8 cellular contexts compared by ENCODE assay signal in genomic region chr9:135797507-135798302, GRCh38.
DNase-seq lines count a peak whose midpoint lies in the region; ATAC-seq lines count a peak whose summit lies in the region.

No MANE protein-coding gene starts in this region.

- H3K4me1 Mint-ChIP-seq in activated naive CD4-positive, alpha-beta T cell treated with anti-CD3 and anti-CD28 coated beads, Interleukin-2, amount 10 ng/mL, durations not matched to agents 7 days and 5 days, result no peaks in the 10 kb centered on the region
- peaks cover 0 to 5% (median 2%) of the 10 kb centered on the region in 4 donors for H3K4me1 Mint-ChIP-seq in naive thymus-derived CD8-positive, alpha-beta T cell
- H3K4me1 Mint-ChIP-seq in activated T-helper 2 cell treated with anti-CD3 and anti-CD28 coated beads, Interferon-gamma antibody, Interleukin-2, Interleukin-4, amounts not matched to agents 10 μg/mL and 5 μg/mL and 100 μg/mL, durations not matched to agents 14 hours and 24 hours and 36 hours (ENCODE audit: low read depth), result no peaks in the 10 kb centered on the region

- CTCF ChIA-PET in activated naive CD4-positive, alpha-beta T cell treated with anti-CD3 and anti-CD28 coated beads, Interleukin-2, amount 10 ng/mL, durations not matched to agents 7 days and 5 days (lab: Charles Lee), result interaction anchor here (0.7 kb wide), 1 partner anchor 787 kb away, joined by 3 read pairs; no protein-coding TSS in a partner anchor

- H3K9me3 Mint-ChIP-seq in activated naive CD4-positive, alpha-beta T cell treated with anti-CD3 and anti-CD28 coated beads, Interleukin-2, amount 10 ng/mL, durations not matched to agents 7 days and 5 days, result no peaks in the 10 kb centered on the region
- H3K9me3 Mint-ChIP-seq in naive thymus-derived CD8-positive, alpha-beta T cell, result no peaks in the 10 kb centered on the region
- no peaks in the 10 kb centered on the region for H3K9me3 Mint-ChIP-seq in activated T-helper 2 cell treated with anti-CD3 and anti-CD28 coated beads, Interferon-gamma antibody, Interleukin-2, Interleukin-4, amounts not matched to agents 10 μg/mL and 5 μg/mL and 100 μg/mL, durations not matched to agents 14 hours and 24 hours and 36 hours

- POLR2A ChIA-PET in naive thymus-derived CD8-positive, alpha-beta T cell (lab: Charles Lee), result no interaction called here

- peak; percentile 61 for DNase-seq in activated CD4-positive, alpha-beta T cell treated with anti-CD3 and anti-CD28 coated beads for 48 hours
- no peak for DNase-seq in activated CD4-positive, alpha-beta T cell treated with anti-CD3 and anti-CD28 coated beads for 1 hour
- DNase-seq in NCI-H2171 treated with DMSO at 0.1 percent for 48 hours (lab: John Stamatoyannopoulos, UW) (peak; percentile 47), left cardiac atrium (peak; percentile 61)
- peak; percentile 56 for DNase-seq in activated naive CD4-positive, alpha-beta T cell treated with anti-CD3 and anti-CD28 coated beads, Interleukin-2, amount 10 ng/mL, durations not matched to agents 7 days and 5 days
- peak; percentile 5 to 32 for DNase-seq in stimulated activated CD4-positive, alpha-beta T cell treated with anti-CD3 and anti-CD28 coated beads, Interleukin-15, amount 100 ng/mL, for 48 hours (ENCODE audit: low read depth in 2 of 2)
- no peak for DNase-seq in naive thymus-derived CD8-positive, alpha-beta T cell
- no peak for DNase-seq in activated T-helper 2 cell treated with anti-CD3 and anti-CD28 coated beads, Interferon-gamma antibody, Interleukin-2, Interleukin-4, amounts not matched to agents 10 μg/mL and 5 μg/mL and 100 μg/mL, durations not matched to agents 14 hours and 24 hours and 36 hours (ENCODE audit: low spot score)

- H3K27me3 Mint-ChIP-seq in activated naive CD4-positive, alpha-beta T cell treated with anti-CD3 and anti-CD28 coated beads, Interleukin-2, amount 10 ng/mL, durations not matched to agents 7 days and 5 days, result no peaks in the 10 kb centered on the region
- peaks cover 0 to 11% (median 0%) of the 10 kb centered on the region in 5 donors for H3K27me3 Mint-ChIP-seq in naive thymus-derived CD8-positive, alpha-beta T cell
- H3K27me3 Mint-ChIP-seq in activated T-helper 2 cell treated with anti-CD3 and anti-CD28 coated beads, Interferon-gamma antibody, Interleukin-2, Interleukin-4, amounts not matched to agents 10 μg/mL and 5 μg/mL and 100 μg/mL, durations not matched to agents 14 hours and 24 hours and 36 hours (ENCODE audit: low read depth), result no peaks in the 10 kb centered on the region

- no peaks in the 10 kb centered on the region for H3K36me3 Mint-ChIP-seq in activated naive CD4-positive, alpha-beta T cell treated with anti-CD3 and anti-CD28 coated beads, Interleukin-2, amount 10 ng/mL, durations not matched to agents 7 days and 5 days
- H3K36me3 Mint-ChIP-seq in naive thymus-derived CD8-positive, alpha-beta T cell, result no peaks in the 10 kb centered on the region
- no peaks in the 10 kb centered on the region for H3K36me3 Mint-ChIP-seq in activated T-helper 2 cell treated with anti-CD3 and anti-CD28 coated beads, Interferon-gamma antibody, Interleukin-2, Interleukin-4, amounts not matched to agents 10 μg/mL and 5 μg/mL and 100 μg/mL, durations not matched to agents 14 hours and 24 hours and 36 hours (ENCODE audit: low read depth)

- H3K27ac Mint-ChIP-seq in activated naive CD4-positive, alpha-beta T cell treated with anti-CD3 and anti-CD28 coated beads, Interleukin-2, amount 10 ng/mL, durations not matched to agents 7 days and 5 days, result peak overlapping the region; percentile 37
- H3K27ac Mint-ChIP-seq in naive thymus-derived CD8-positive, alpha-beta T cell, result peak overlapping the region in 2 of 10 donors; percentile 11 to 33
- H3K27ac Mint-ChIP-seq in activated T-helper 2 cell treated with anti-CD3 and anti-CD28 coated beads, Interferon-gamma antibody, Interleukin-2, Interleukin-4, amounts not matched to agents 10 μg/mL and 5 μg/mL and 100 μg/mL, durations not matched to agents 14 hours and 24 hours and 36 hours, result no peak overlapping the region

- ATAC-seq in left cardiac atrium, result peak; percentile 57 to 61
- ATAC-seq in naive thymus-derived CD8-positive, alpha-beta T cell, result no peak

- no peak overlapping the region for H3K4me3 Mint-ChIP-seq in activated naive CD4-positive, alpha-beta T cell treated with anti-CD3 and anti-CD28 coated beads, Interleukin-2, amount 10 ng/mL, durations not matched to agents 7 days and 5 days
- no peak overlapping the region for H3K4me3 Mint-ChIP-seq in naive thymus-derived CD8-positive, alpha-beta T cell
- no peak overlapping the region for H3K4me3 Mint-ChIP-seq in activated T-helper 2 cell treated with anti-CD3 and anti-CD28 coated beads, Interferon-gamma antibody, Interleukin-2, Interleukin-4, amounts not matched to agents 10 μg/mL and 5 μg/mL and 100 μg/mL, durations not matched to agents 14 hours and 24 hours and 36 hours (ENCODE audit: low read depth)

- intact Hi-C loops in left cardiac atrium (cut with DNase I), result loop anchor here in 1 of 2 donors (10.0 kb wide), 1 partner anchor 327 kb away; no protein-coding TSS in a partner anchor
- intact Hi-C loops in activated T-helper 2 cell treated with anti-CD3 and anti-CD28 coated beads, Interferon-gamma antibody, Interleukin-2, Interleukin-4, amounts not matched to agents 10 μg/mL and 5 μg/mL and 100 μg/mL, durations not matched to agents 14 hours and 24 hours and 36 hours (cut with micrococcal nuclease), result no loop called here

Comparison
In these comparisons a context has a peak if more than half of its experiments do, and no peak if none do; other contexts are left out.
1. DNase-seq: peak in activated CD4-positive, alpha-beta T cell treated with anti-CD3 and anti-CD28 coated beads for 48 hours (single experiment), NCI-H2171 treated with DMSO at 0.1 percent for 48 hours (single experiment), activated naive CD4-positive, alpha-beta T cell treated with anti-CD3 and anti-CD28 coated beads, Interleukin-2, amount 10 ng/mL, durations not matched to agents 7 days and 5 days (single experiment), left cardiac atrium (single experiment) and stimulated activated CD4-positive, alpha-beta T cell treated with anti-CD3 and anti-CD28 coated beads, Interleukin-15, amount 100 ng/mL, for 48 hours (2 of 2); none in activated CD4-positive, alpha-beta T cell treated with anti-CD3 and anti-CD28 coated beads for 1 hour (single experiment), naive thymus-derived CD8-positive, alpha-beta T cell (0 of 10) and activated T-helper 2 cell treated with anti-CD3 and anti-CD28 coated beads, Interferon-gamma antibody, Interleukin-2, Interleukin-4, amounts not matched to agents 10 μg/mL and 5 μg/mL and 100 μg/mL, durations not matched to agents 14 hours and 24 hours and 36 hours (single experiment).
2. ATAC-seq: peak in left cardiac atrium (2 of 2); none in naive thymus-derived CD8-positive, alpha-beta T cell (0 of 2).